In the genomic region with DNA sequence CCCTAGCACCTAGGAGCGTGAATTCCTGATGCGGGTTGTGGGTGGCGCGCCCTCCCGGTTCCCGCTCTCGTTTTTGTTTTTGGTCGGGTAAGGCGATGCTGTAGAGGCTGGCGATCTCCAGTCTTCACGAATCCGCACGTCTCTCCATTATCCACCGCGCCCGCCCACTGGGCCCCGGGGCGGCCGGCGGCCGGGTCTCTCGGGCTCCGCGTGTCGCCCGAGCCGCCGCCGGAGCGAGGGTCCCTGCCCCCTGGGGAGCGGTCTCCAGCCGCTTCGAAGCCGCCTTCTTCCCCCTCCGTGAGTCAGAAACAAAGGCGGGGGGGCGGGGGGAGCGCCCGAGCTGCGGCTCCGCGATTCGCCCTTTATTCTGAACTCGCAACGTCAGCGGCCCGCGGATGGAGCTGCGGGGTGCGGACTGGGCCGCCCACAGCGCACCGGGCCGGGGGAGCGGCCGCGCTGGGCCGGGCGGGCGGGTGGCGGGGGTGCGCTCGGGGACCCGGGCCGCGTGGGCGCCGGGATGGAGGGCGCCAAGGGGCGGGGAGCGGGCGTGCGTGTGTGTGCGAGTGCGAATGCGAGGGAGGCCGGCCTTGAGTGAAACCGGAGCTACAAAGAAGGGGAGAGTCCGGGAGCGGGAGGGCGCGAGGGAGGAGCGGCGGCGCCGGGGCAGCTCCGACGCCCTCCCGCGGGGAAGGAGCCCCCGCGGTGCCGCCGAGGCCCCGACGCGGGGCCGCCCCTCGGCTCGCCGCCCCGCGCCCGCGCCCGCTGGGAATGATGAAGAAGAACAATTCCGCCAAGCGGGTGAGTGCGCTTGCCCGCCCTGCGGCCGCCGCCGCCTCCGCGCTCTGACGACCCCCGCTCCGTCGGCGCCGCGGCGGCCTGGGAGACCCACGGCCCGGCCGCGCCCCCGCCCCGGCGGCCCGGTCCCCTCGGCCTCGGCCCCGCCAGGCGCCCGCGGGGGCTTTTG, we compare ENCODE assay signal across 1 cellular context.
A peak's percentile ranks its signal among the peaks of the same experiment; 100 is the strongest.
TF ChIP-seq lines count a peak whose summit lies in the region.

A gene with protein sequence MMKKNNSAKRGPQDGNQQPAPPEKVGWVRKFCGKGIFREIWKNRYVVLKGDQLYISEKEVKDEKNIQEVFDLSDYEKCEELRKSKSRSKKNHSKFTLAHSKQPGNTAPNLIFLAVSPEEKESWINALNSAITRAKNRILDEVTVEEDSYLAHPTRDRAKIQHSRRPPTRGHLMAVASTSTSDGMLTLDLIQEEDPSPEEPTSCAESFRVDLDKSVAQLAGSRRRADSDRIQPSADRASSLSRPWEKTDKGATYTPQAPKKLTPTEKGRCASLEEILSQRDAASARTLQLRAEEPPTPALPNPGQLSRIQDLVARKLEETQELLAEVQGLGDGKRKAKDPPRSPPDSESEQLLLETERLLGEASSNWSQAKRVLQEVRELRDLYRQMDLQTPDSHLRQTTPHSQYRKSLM (plus strand): TSS at position 427 of the 964 bp plus-strand sequence. CDS start 342 bp downstream, at position 769.

TF ChIP-seq in IMR-90, 13 proteins besides CTCF, POLR2A, EP300 and RAD21:
- TF ChIP-seq FOS (IDR thresholded peaks at IDR 0.05; ENCODE audit: low read depth, low read length) (peak; percentile 71), CEBPB (IDR thresholded peaks at IDR 0.05; ENCODE audit: low read depth, low read length) (no peak), RFX5 (IDR thresholded peaks at IDR 0.05; ENCODE audit: low read depth, low read length) (no peak), BHLHE40 (IDR thresholded peaks at IDR 0.05; ENCODE audit: low read depth, low read length) (no peak), NFE2L2 (IDR thresholded peaks at IDR 0.05; ENCODE audit: low read depth, low read length) (no peak), SMC3 (IDR thresholded peaks at IDR 0.05; ENCODE audit: low read depth, low read length) (no peak), RCOR1 (IDR thresholded peaks at IDR 0.05; ENCODE audit: insufficient replicate concordance, low read length) (no peak), MAFK (IDR thresholded peaks at IDR 0.05; ENCODE audit: low read depth, low read length) (no peak), MAZ (IDR thresholded peaks at IDR 0.05; ENCODE audit: borderline replicate concordance, low read depth, low read length) (peak; percentile 78; the same call in 1 of the 2 replicates), MXI1 (IDR thresholded peaks at IDR 0.05; ENCODE audit: borderline replicate concordance, low read depth, low read length) (peak; percentile 58; the same call in 1 of the 2 replicates), CHD1 (IDR thresholded peaks at IDR 0.05; ENCODE audit: low read depth, low read length) (no peak)
- TF ChIP-seq, protein P1, sequence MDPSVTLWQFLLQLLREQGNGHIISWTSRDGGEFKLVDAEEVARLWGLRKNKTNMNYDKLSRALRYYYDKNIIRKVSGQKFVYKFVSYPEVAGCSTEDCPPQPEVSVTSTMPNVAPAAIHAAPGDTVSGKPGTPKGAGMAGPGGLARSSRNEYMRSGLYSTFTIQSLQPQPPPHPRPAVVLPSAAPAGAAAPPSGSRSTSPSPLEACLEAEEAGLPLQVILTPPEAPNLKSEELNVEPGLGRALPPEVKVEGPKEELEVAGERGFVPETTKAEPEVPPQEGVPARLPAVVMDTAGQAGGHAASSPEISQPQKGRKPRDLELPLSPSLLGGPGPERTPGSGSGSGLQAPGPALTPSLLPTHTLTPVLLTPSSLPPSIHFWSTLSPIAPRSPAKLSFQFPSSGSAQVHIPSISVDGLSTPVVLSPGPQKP (IDR thresholded peaks at IDR 0.05; ENCODE audit: borderline replicate concordance, low read depth, low read length): no peak
- TF ChIP-seq, protein P2, sequence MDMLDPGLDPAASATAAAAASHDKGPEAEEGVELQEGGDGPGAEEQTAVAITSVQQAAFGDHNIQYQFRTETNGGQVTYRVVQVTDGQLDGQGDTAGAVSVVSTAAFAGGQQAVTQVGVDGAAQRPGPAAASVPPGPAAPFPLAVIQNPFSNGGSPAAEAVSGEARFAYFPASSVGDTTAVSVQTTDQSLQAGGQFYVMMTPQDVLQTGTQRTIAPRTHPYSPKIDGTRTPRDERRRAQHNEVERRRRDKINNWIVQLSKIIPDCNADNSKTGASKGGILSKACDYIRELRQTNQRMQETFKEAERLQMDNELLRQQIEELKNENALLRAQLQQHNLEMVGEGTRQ (IDR thresholded peaks at IDR 0.05; ENCODE audit: low read depth, low read length): no peak
